ENCODE assay signal across 8 cellular contexts in the genomic region with DNA sequence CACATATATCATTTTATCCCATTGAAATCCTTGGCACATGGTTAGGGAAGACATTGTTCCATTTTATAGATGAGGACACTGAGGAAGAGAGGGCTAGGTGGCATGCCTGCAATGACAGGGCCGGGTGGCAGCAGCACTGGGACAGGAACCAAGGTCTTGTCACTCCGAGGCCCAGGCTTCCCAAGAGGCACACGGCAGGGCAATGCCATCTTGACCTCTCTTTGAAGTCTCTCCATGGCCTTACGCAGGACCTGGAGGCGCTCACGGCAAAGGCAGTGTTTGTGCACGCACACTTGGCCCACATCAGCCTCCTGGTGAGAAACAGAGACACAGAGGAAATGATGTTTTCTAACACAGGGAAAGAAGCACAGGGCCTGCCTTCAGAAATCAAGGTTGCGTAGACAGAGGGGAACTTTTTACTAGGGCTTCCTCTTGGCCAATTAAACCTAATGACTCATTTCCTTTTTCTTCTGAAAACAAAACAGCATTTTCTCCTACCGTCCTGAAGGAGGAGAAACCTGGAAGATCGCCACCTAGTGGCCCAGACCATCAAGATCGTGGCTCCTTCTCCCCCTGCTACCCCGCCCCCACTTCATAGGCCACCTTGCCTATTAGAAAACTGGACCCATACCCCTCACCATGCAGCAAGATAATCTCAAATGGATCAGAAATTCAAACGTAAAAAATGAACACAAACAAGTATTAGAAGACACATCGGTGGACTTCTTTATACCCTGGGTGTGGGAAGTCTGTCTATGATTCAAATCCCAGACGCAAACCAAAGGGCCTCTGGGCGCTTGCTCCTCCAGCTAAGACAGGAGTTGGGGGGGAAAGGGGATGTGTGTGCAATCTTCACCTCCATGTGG.
DNase-seq lines count a peak whose midpoint lies in the region; ATAC-seq and TF ChIP-seq lines count a peak whose summit lies in the region.

No MANE protein-coding gene starts in this region.

- H3K4me3 ChIP-seq in CD4-positive, alpha-beta memory T cell (ENCODE audit: low read length in 2 of 2), result peak overlapping the region in 1 of 2 donors; percentile 45

- no peaks in the 10 kb centered on the region for H3K9me3 Mint-ChIP-seq in CD4-positive, alpha-beta memory T cell
- H3K9me3 Mint-ChIP-seq in endothelial cell (ENCODE audit: unreplicated experiment), result no peaks in the 10 kb centered on the region

- H3K9me3 ChIP-seq in CD4-positive, alpha-beta memory T cell (ENCODE audit: control insufficient read depth in 1 of 2, low read length in 2 of 2), result no peaks in the 10 kb centered on the region

- peak overlapping the region; percentile 12 to 79 (median 53) for H3K4me3 Mint-ChIP-seq in CD4-positive, alpha-beta memory T cell
- peak overlapping the region; percentile 2 for H3K4me3 Mint-ChIP-seq in endothelial cell (ENCODE audit: unreplicated experiment)

- TF ChIP-seq CTCF in endothelial cell (IDR thresholded peaks at IDR 0.05; ENCODE audit: unreplicated experiment), result peak; percentile 84

- H3K27ac Mint-ChIP-seq in CD4-positive, alpha-beta memory T cell, result peak overlapping the region; percentile 73 to 94 (median 89)
- peak overlapping the region; percentile 78 for H3K27ac Mint-ChIP-seq in endothelial cell (ENCODE audit: unreplicated experiment)

- intact Hi-C loops in CD4-positive, alpha-beta memory T cell (cut with micrococcal nuclease), result loop anchor here (1.0 to 5.0 kb wide), 6 partner anchors 74 to 637 kb away; a partner anchor contains a TSS

- POLR2A ChIA-PET in CD4-positive, alpha-beta memory T cell (lab: Charles Lee; ENCODE audit: partially characterized antibody), result interaction anchor here (1.5 kb wide), 1 partner anchor 85 kb away, joined by 5 read pairs; no protein-coding TSS in a partner anchor

- no peaks in the 10 kb centered on the region for H3K27me3 ChIP-seq in CD4-positive, alpha-beta memory T cell (ENCODE audit: insufficient read depth, low read length)

- CTCF ChIA-PET in CD4-positive, alpha-beta memory T cell (lab: Charles Lee; ENCODE audit: partially characterized antibody), result interaction anchor here (0.8 to 2.3 kb wide), 8 partner anchors 15 to 640 kb away, joined by 3 to 11 read pairs (median 4); no protein-coding TSS in a partner anchor

- peak; percentile 94 for ATAC-seq in GM19395 (IDR thresholded peaks at IDR 0.05; ENCODE audit: unreplicated experiment)
- peak; percentile 85 for ATAC-seq in HG03521 (IDR thresholded peaks at IDR 0.05; ENCODE audit: unreplicated experiment)

- H3K4me1 Mint-ChIP-seq in CD4-positive, alpha-beta memory T cell, result peaks cover 8 to 10% (median 8%) of the 10 kb centered on the region in 4 donors
- peaks cover 16% of the 10 kb centered on the region for H3K4me1 Mint-ChIP-seq in endothelial cell (ENCODE audit: unreplicated experiment)

- peak; percentile 76 to 86 (median 78) for DNase-seq in CD4-positive, alpha-beta memory T cell
- peak; percentile 95 to 98 for DNase-seq in NOMO-1 (lab: John Stamatoyannopoulos, UW; ENCODE audit: unreplicated experiment in 2 of 2)
- DNase-seq in activated CD8-positive, alpha-beta memory T cell treated with anti-CD3 and anti-CD28 coated beads for 48 hours (ENCODE audit: low read depth in 2 of 3, low spot score in 2 of 3), result peak; percentile 48 to 72 (median 57)
- DNase-seq in endothelial cell (ENCODE audit: low spot score), result peak; percentile 90
- peak; percentile 32 for DNase-seq in middle frontal gyrus (ENCODE audit: extremely low spot score, low spot score)
- DNase-seq in stimulated activated CD8-positive, alpha-beta memory T cell treated with anti-CD3 and anti-CD28 coated beads, Interleukin-2, amount 100 ng/mL, for 48 hours (ENCODE audit: low read depth in 2 of 2), result peak; percentile 70 to 84

- no peaks in the 10 kb centered on the region for H3K36me3 Mint-ChIP-seq in CD4-positive, alpha-beta memory T cell
- H3K36me3 Mint-ChIP-seq in endothelial cell (ENCODE audit: low read depth, unreplicated experiment), result no peaks in the 10 kb centered on the region

- H3K27ac ChIP-seq in CD4-positive, alpha-beta memory T cell (ENCODE audit: low read depth, low read length), result peak overlapping the region; percentile 73

- H3K36me3 ChIP-seq in CD4-positive, alpha-beta memory T cell (ENCODE audit: insufficient read depth, low read length), result no peaks in the 10 kb centered on the region

- peaks cover 1 to 3% of the 10 kb centered on the region in 2 donors for H3K27me3 Mint-ChIP-seq in CD4-positive, alpha-beta memory T cell
- H3K27me3 Mint-ChIP-seq in endothelial cell (ENCODE audit: unreplicated experiment), result peaks cover 2% of the 10 kb centered on the region

- H3K4me1 ChIP-seq in CD4-positive, alpha-beta memory T cell (ENCODE audit: insufficient read depth, low read length), result peaks cover 10% of the 10 kb centered on the region

Comparison
In these comparisons a context has a peak if more than half of its experiments do, and no peak if none do; other contexts are left out.
1. DNase-seq: peak in every context shown above with its lines; median percentile 96 in NOMO-1; 90 in endothelial cell; 78 in CD4-positive, alpha-beta memory T cell; 77 in stimulated activated CD8-positive, alpha-beta memory T cell treated with anti-CD3 and anti-CD28 coated beads, Interleukin-2, amount 100 ng/mL, for 48 hours; 57 in activated CD8-positive, alpha-beta memory T cell treated with anti-CD3 and anti-CD28 coated beads for 48 hours; 32 in middle frontal gyrus.